ENCODE assay signal across 24 cellular contexts in genomic region chr4:25982962-25983361, GRCh38.
"Had no signal": no experiment of that assay in that cellular context is flagged by ENCODE, and none has a peak within 500 bp of the region (broad histone marks: within the 10 kb centered on the region; RNA-seq: fewer than 3 reads in every experiment).

No MANE protein-coding gene starts in this region.

- H3K27ac ChIP-seq: epithelial cell of prostate, esophagus muscularis mucosa, gastroesophageal sphincter, neural progenitor cell, tibial artery, upper lobe of right lung had no signal

- H3K4me3 ChIP-seq: esophagus muscularis mucosa, gastroesophageal sphincter, lung, neural progenitor cell, smooth muscle cell, tibial artery, upper lobe of right lung had no signal

- H3K4me1 ChIP-seq: tibial artery, upper lobe of right lung had no signal

- H3K36me3 ChIP-seq: esophagus muscularis mucosa, gastroesophageal sphincter, neural progenitor cell, tibial artery, upper lobe of right lung had no signal

- H2AFZ ChIP-seq: neural progenitor cell had no signal

- H3K4me2 ChIP-seq: neural progenitor cell, smooth muscle cell had no signal

- DNase-seq: central memory CD4-positive, alpha-beta T cell; cortex of kidney; effector memory CD4-positive, alpha-beta T cell; foreskin fibroblast; glutamatergic neuron; immature natural killer cell; kidney; left cardiac atrium; left ventricle myocardium superior; mesenchymal stem cell; midbrain; occipital lobe; posterior cingulate gyrus; stimulated activated CD4-positive, alpha-beta T cell treated with anti-CD3 and anti-CD28 coated beads, Interleukin-2, amount 100 ng/mL, for 48 hours; tibial artery; upper lobe of right lung had no signal

- H3K27me3 ChIP-seq: esophagus muscularis mucosa, gastroesophageal sphincter, neural progenitor cell, tibial artery, upper lobe of right lung had no signal

- FAIRE-seq: kidney had no signal

- ATAC-seq: gastroesophageal sphincter; left cardiac atrium; natural killer cell treated with Interleukin-12 subunit alpha and Interleukin-12 subunit beta and Interleukin-15 and Interleukin-18, amount 100 ng/mL, for 72 hours; stimulated activated memory B cell treated with anti-CD40 and anti-IgM and Interleukin-4, amounts not matched to agents 10 μg/mL and 1 μg/mL and 100 μg/mL, for 72 hours; upper lobe of right lung had no signal

- H3K9ac ChIP-seq: neural progenitor cell had no signal

- H3K9me3 ChIP-seq: esophagus muscularis mucosa, gastroesophageal sphincter, tibial artery, upper lobe of right lung had no signal
